Comparison of ENCODE assay signal across 1 cellular context in the genomic region with DNA sequence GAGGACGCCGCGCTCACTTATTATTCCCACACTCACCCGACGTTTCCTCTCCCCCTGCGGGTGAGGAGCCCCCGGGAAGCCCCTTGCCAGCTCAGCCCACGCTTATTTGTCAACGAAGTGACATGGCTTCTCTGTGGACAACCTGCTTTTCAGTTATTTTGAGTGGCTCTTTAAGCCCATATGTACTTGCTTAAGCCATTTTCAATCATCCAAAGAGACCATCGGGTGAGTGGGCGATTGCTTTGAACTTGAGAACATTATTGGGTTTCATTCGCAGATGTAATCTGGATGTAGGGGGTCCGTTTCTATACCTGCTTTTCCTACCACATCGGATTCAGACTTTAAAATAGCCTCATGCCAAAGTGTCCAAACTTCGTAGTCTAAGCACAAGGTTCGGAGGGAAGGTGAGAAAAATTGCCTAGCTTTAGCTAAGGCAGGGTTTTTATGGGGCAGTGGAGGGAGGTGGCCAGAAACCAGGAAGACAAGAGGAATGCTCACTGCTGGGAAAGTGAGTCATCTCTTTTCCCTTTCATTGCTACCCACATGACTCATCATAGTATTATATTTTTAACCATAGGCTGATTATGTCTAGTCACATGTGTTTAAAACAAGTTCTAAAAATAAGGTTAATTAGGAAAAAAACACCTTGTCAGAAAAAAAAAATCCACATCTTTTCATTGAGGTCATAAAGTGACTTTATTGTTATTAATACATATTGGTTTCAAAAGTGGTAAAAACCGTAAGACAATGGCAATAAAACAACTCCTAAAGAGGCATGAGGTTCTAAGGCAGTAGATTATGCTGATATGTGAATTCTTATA.
TF ChIP-seq lines count a peak whose summit lies in the region.

No MANE protein-coding gene starts in this region.

TF ChIP-seq in H1, 55 proteins besides CTCF, POLR2A, EP300 and RAD21:
- no peak for TF ChIP-seq BCL11A (IDR thresholded peaks at IDR 0.05; ENCODE audit: low read depth in 2 of 2, low read length in 2 of 2)
- TF ChIP-seq JUND (IDR thresholded peaks at IDR 0.05; ENCODE audit: low read length) = peak; percentile 59; the same call in 1 of the 2 replicates
